In the genomic region with DNA sequence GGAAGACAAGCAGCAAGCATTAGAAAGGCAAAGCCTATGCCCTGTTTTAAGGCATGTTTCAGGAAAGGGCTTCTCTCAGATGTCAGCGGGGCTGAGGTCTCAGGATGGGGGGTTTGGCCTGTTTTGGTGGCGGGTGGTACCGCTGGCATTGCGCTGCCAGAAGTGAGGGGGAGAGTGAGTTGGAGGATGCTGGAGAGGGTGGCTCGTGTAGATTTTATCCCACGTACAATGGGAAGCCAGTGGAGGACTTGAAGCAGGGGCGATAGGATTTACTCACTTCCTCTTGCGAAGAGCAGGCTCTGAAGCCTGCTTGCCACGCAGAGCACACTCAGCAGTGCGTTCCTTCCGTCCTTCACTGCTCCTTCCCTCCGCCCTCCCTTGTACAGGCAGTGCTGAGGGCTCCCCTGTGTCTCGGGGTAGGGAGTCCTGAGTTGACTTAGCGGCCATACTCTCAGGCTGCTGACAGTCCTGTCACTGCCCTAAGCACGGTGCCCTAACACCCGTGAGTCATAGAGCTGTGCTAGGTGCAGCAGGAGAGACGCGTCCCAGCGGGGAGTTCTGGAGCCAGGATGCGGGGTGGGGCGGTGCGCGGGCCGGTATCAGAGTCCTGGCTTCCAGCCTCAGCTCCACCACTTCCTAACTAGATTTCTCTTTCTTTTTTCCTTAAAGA, we compare ENCODE assay signal across 8 cellular contexts.
DNase-seq lines count a peak whose midpoint lies in the region; ATAC-seq and TF ChIP-seq lines count a peak whose summit lies in the region.

No MANE protein-coding gene starts in this region.

- intact Hi-C loops in adrenal gland (cut with DNase I), result loop anchor here in 1 of 2 donors (10.0 kb wide), 2 partner anchors 365 to 735 kb away; no protein-coding TSS in a partner anchor
- intact Hi-C loops in spleen (cut with DNase I; ENCODE audit: low total_unique reads), result loop anchor here (10.0 kb wide), 1 partner anchor 725 kb away; no protein-coding TSS in a partner anchor

- H3K4me3 ChIP-seq in adrenal gland (peak overlapping the region in 1 of 4 donors; percentile 36), spleen (peak overlapping the region in 6 of 8 donors; percentile 2 to 54 (median 18)), SJCRH30 (no peak overlapping the region)

- DNase-seq in activated CD4-positive, CD25-positive, alpha-beta regulatory T cell (lab: John Stamatoyannopoulos, UW), result no peak
- DNase-seq in MV-4-11 (lab: John Stamatoyannopoulos, UW) (peak; percentile 82), adrenal gland (peak in 6 of 7 donors; percentile 28 to 73 (median 44)), iPS DF 19.7 (ENCODE audit: low read depth, low spot score) (peak; percentile 35), spleen (peak; percentile 86), cerebellar nuclear complex (lab: John Stamatoyannopoulos, UW) (no peak), SJCRH30 (no peak)

- H3K27ac ChIP-seq in adrenal gland (no peak overlapping the region), spleen (peak overlapping the region in 7 of 8 donors; percentile 32 to 66 (median 56)), SJCRH30 (no peak overlapping the region)

- ATAC-seq in activated CD4-positive, CD25-positive, alpha-beta regulatory T cell treated with anti-CD3 and anti-CD28 coated beads, Interleukin-2, amount 50 U/mL, for 24 hours, result peak; percentile 85 to 91

- H3K9me3 ChIP-seq in adrenal gland (replicated peaks in 1 of 3) (no peaks in the 10 kb centered on the region), spleen (no peaks in the 10 kb centered on the region), SJCRH30 (replicated peaks) (no peaks in the 10 kb centered on the region)

- H3K36me3 ChIP-seq in adrenal gland (replicated peaks in 1 of 2) (no peaks in the 10 kb centered on the region), spleen (peaks cover 0 to 26% (median 1%) of the 10 kb centered on the region in 6 donors), SJCRH30 (no peaks in the 10 kb centered on the region)

- TF ChIP-seq POLR2A in adrenal gland (IDR thresholded peaks at IDR 0.05), result no peak
- no peak for TF ChIP-seq POLR2A in spleen (IDR thresholded peaks at IDR 0.05)

- peaks cover 0 to 15% of the 10 kb centered on the region in 2 donors for H3K4me1 ChIP-seq in adrenal gland (replicated peaks in 1 of 2)
- peaks cover 8 to 51% (median 37%) of the 10 kb centered on the region in 6 donors for H3K4me1 ChIP-seq in spleen
- H3K4me1 ChIP-seq in SJCRH30, result peaks cover 16% of the 10 kb centered on the region

- WGBS in adrenal gland, 4 donors, result 32 to 39% (median 36%) methylated on average over 20 to 24 of the region's 24 CpGs
- WGBS in spleen, 5 donors, result 14 to 21% (median 15%) methylated on average over 23 to 24 of the region's 24 CpGs

- H3K27me3 ChIP-seq in adrenal gland, result no peaks in the 10 kb centered on the region
- H3K27me3 ChIP-seq in spleen (replicated peaks in 1 of 7), result no peaks in the 10 kb centered on the region
- H3K27me3 ChIP-seq in SJCRH30, result no peaks in the 10 kb centered on the region

- TF ChIP-seq CTCF in adrenal gland (IDR thresholded peaks at IDR 0.05) (no peak), spleen (IDR thresholded peaks at IDR 0.05 in 8 of 11, conservative IDR thresholded peaks at IDR 0.05 in 3 of 11) (no peak)

Comparison
In these comparisons a context has a peak if more than half of its experiments do, and no peak if none do; other contexts are left out.
1. DNase-seq: peak in MV-4-11 (single experiment), adrenal gland (6 of 7), iPS DF 19.7 (single experiment) and spleen (single experiment); none in activated CD4-positive, CD25-positive, alpha-beta regulatory T cell (0 of 4), cerebellar nuclear complex (0 of 2) and SJCRH30 (0 of 2).
2. H3K27ac ChIP-seq: peak in spleen (7 of 8); none in adrenal gland (0 of 5) and SJCRH30 (single experiment).